In genomic region chr11:12797996-12798395, GRCh38 we compare ENCODE assay signal across 16 cellular contexts.
DNase-seq lines count a peak whose midpoint lies in the region; ATAC-seq, FAIRE-seq and TF ChIP-seq lines count a peak whose summit lies in the region.
"Had no signal": no experiment of that assay in that cellular context is flagged by ENCODE, and none has a peak within 500 bp of the region (broad histone marks: within the 10 kb centered on the region; RNA-seq: fewer than 3 reads in every experiment).

No MANE protein-coding gene starts in this region.

- H3K4me1 Mint-ChIP-seq in astrocyte (ENCODE audit: low read depth, unreplicated experiment) = peaks cover 67% of the 10 kb centered on the region

- no peak overlapping the region for H3K4me3 Mint-ChIP-seq in astrocyte (ENCODE audit: unreplicated experiment)

- DNase-seq in A549 (ENCODE audit: low read depth in 1 of 2, low spot score in 1 of 2) (no peak), HT1080 (ENCODE audit: low read depth) (peak; percentile 32), astrocyte (ENCODE audit: low read depth) (no peak), anterior cingulate cortex (lab: John Stamatoyannopoulos, UW) (no peak), EL (no peak), SJCRH30 (no peak), NCI-H1694 treated with DMSO at 0.1 percent for 48 hours (lab: John Stamatoyannopoulos, UW) (no peak)
- DNase-seq: 8988T, KBM-7, NCI-H187, NCI-H2171, NCI-H774, SIG-M5 had no signal

- H3K27me3 Mint-ChIP-seq in astrocyte (ENCODE audit: low read depth, unreplicated experiment) = no peaks in the 10 kb centered on the region

- H3K4me2 ChIP-seq in A549 = peak overlapping the region; percentile 72; the same call in 2 of the 3 replicates
- peak overlapping the region; percentile 70 for H3K4me2 ChIP-seq in astrocyte (ENCODE audit: low read length)
- H3K4me2 ChIP-seq in parathyroid adenoma (ENCODE audit: low read length) = no peak overlapping the region
- H3K4me2 ChIP-seq: BLaER1 treated with 17β-estradiol and CSF1 and Interleukin-3, amounts not matched to agents 10 nM and 100 nM had no signal

- TF ChIP-seq RAD21 in A549 (conservative IDR thresholded peaks at IDR 0.05 in 1 of 2, IDR thresholded peaks at IDR 0.05 in 1 of 2) = no peak

- H3K9me3 ChIP-seq in A549 = no peaks in the 10 kb centered on the region
- no peaks in the 10 kb centered on the region for H3K9me3 ChIP-seq in astrocyte (ENCODE audit: insufficient read depth, low read depth, low read length)
- H3K9me3 ChIP-seq in parathyroid adenoma (ENCODE audit: control insufficient read depth, low read length) = no peaks in the 10 kb centered on the region
- no peaks in the 10 kb centered on the region for H3K9me3 ChIP-seq in SJCRH30 (replicated peaks)
- H3K9me3 ChIP-seq: BLaER1 treated with 17β-estradiol and CSF1 and Interleukin-3, amounts not matched to agents 10 nM and 100 nM; HAP-1 had no signal

- peak overlapping the region in 1 of 2 experiments; percentile 89; a peak in 4 of 6 replicates for H3K27ac ChIP-seq in A549
- no peak overlapping the region for H3K27ac ChIP-seq in astrocyte (ENCODE audit: low read depth, low read length)
- peak overlapping the region; percentile 99 for H3K27ac ChIP-seq in parathyroid adenoma
- H3K27ac ChIP-seq in SJCRH30 = no peak overlapping the region
- H3K27ac ChIP-seq: BLaER1 treated with 17β-estradiol and CSF1 and Interleukin-3, amounts not matched to agents 10 nM and 100 nM had no signal

- H3K36me3 Mint-ChIP-seq in astrocyte (ENCODE audit: low read depth, unreplicated experiment) = peaks cover 3% of the 10 kb centered on the region

- no peak for FAIRE-seq in A549 (lab: Jason Lieb, UNC)
- no peak for FAIRE-seq in astrocyte (lab: Jason Lieb, UNC)

- no peak overlapping the region for H2AFZ ChIP-seq in astrocyte (ENCODE audit: low read depth, low read length)
- H2AFZ ChIP-seq in parathyroid adenoma = no peak overlapping the region

- H3K4me1 ChIP-seq in A549 (peaks cover 59% of the 10 kb centered on the region), astrocyte (ENCODE audit: insufficient read depth, low read length) (peaks cover 67% of the 10 kb centered on the region), parathyroid adenoma (peaks cover 37% of the 10 kb centered on the region), SJCRH30 (peaks cover 11% of the 10 kb centered on the region)
- H3K4me1 ChIP-seq: BLaER1 treated with 17β-estradiol and CSF1 and Interleukin-3, amounts not matched to agents 10 nM and 100 nM had no signal

- H3K79me2 ChIP-seq in astrocyte (ENCODE audit: insufficient read depth, low read length) = peaks cover 70% of the 10 kb centered on the region
- H3K79me2 ChIP-seq in parathyroid adenoma = peaks cover 9% of the 10 kb centered on the region

- no peak for ATAC-seq in A549

- WGBS in A549 (ENCODE audit: missing lambda C conversion rate) = 65% methylated on average over 3 of the region's 3 CpGs

- peaks cover 27% of the 10 kb centered on the region for H4K20me1 ChIP-seq in astrocyte (ENCODE audit: insufficient read depth, low read length)
- H4K20me1 ChIP-seq: BLaER1 treated with 17β-estradiol and CSF1 and Interleukin-3, amounts not matched to agents 10 nM and 100 nM had no signal

- H3K9me3 Mint-ChIP-seq in astrocyte (ENCODE audit: unreplicated experiment) = no peaks in the 10 kb centered on the region

- TF ChIP-seq EP300 in A549 (IDR thresholded peaks at IDR 0.05) = no peak

- H3K4me3 ChIP-seq in A549 (no peak overlapping the region), astrocyte (ENCODE audit: insufficient read depth, low read depth, low read length) (no peak overlapping the region), parathyroid adenoma (ENCODE audit: low read depth, low read length) (no peak overlapping the region), SJCRH30 (no peak overlapping the region)
- H3K4me3 ChIP-seq: BLaER1 treated with 17β-estradiol and CSF1 and Interleukin-3, amounts not matched to agents 10 nM and 100 nM; HAP-1 had no signal

- peaks cover 10% of the 10 kb centered on the region for H3K36me3 ChIP-seq in astrocyte (ENCODE audit: insufficient read depth, low read length)
- H3K36me3 ChIP-seq in parathyroid adenoma (ENCODE audit: control insufficient read depth, insufficient read depth, low read length) = no peaks in the 10 kb centered on the region
- peaks cover 16% of the 10 kb centered on the region; the same call in 1 of the 2 replicates for H3K36me3 ChIP-seq in SJCRH30
- H3K36me3 ChIP-seq: BLaER1 treated with 17β-estradiol and CSF1 and Interleukin-3, amounts not matched to agents 10 nM and 100 nM had no signal

- POLR2A ChIA-PET in A549 (lab: Yijun Ruan, JAX) = no interaction called here

- H3K9ac ChIP-seq in astrocyte (ENCODE audit: low read length) = no peak overlapping the region
- no peak overlapping the region for H3K9ac ChIP-seq in parathyroid adenoma
- H3K9ac ChIP-seq: BLaER1 treated with 17β-estradiol and CSF1 and Interleukin-3, amounts not matched to agents 10 nM and 100 nM had no signal

- no peak overlapping the region for H3K27ac Mint-ChIP-seq in astrocyte (ENCODE audit: unreplicated experiment)

- H3K27me3 ChIP-seq in astrocyte (ENCODE audit: insufficient read depth, low read length) (no peaks in the 10 kb centered on the region), parathyroid adenoma (ENCODE audit: control insufficient read depth, insufficient read depth, low read length) (no peaks in the 10 kb centered on the region), SJCRH30 (no peaks in the 10 kb centered on the region)
- H3K27me3 ChIP-seq: BLaER1 treated with 17β-estradiol and CSF1 and Interleukin-3, amounts not matched to agents 10 nM and 100 nM had no signal

- CTCF ChIA-PET in A549 (lab: Yijun Ruan, JAX) = interaction anchor here (1.5 kb wide), 1 partner anchor 14 kb away, joined by 3 read pairs; no protein-coding TSS in a partner anchor

- no peak for TF ChIP-seq POLR2A in A549 (IDR thresholded peaks at IDR 0.05; ENCODE audit: low read length)

- no peak for TF ChIP-seq CTCF in A549 (IDR thresholded peaks at IDR 0.05)
- TF ChIP-seq CTCF in astrocyte (IDR thresholded peaks at IDR 0.05; ENCODE audit: insufficient read depth, low read depth, low read length) = no peak
- TF ChIP-seq CTCF in parathyroid adenoma (IDR thresholded peaks at IDR 0.05) = no peak

TF ChIP-seq in A549, 52 proteins besides CTCF, POLR2A, EP300 and RAD21:
- TF ChIP-seq E2F6 (IDR thresholded peaks at IDR 0.05; ENCODE audit: borderline replicate concordance, low read depth) (no peak), RARB (CRISPR knock-in tag; IDR thresholded peaks at IDR 0.05) (no peak), HOXB5 (CRISPR knock-in tag; IDR thresholded peaks at IDR 0.05) (no peak), EHMT2 (IDR thresholded peaks at IDR 0.05; ENCODE audit: low read depth) (no peak), TP53 (CRISPR knock-in tag; IDR thresholded peaks at IDR 0.05) (no peak), MAFK (IDR thresholded peaks at IDR 0.05; ENCODE audit: partially characterized antibody) (no peak), CBX8 (IDR thresholded peaks at IDR 0.05) (no peak), ELK1 (IDR thresholded peaks at IDR 0.05; ENCODE audit: low read depth, low read length) (no peak), PHF8 (IDR thresholded peaks at IDR 0.05; ENCODE audit: borderline replicate concordance, low read depth) (no peak), ZC3H11A (IDR thresholded peaks at IDR 0.05) (no peak), POLR2AphosphoS2 (conservative IDR thresholded peaks at IDR 0.05; ENCODE audit: low read length) (no peak), ZFP36 (IDR thresholded peaks at IDR 0.05; ENCODE audit: borderline replicate concordance, partially characterized antibody) (no peak), ATOH8 (CRISPR knock-in tag; IDR thresholded peaks at IDR 0.05; ENCODE audit: low read depth) (no peak), NR3C1 (IDR thresholded peaks at IDR 0.05) (no peak), HDAC2 (IDR thresholded peaks at IDR 0.05) (no peak), RCOR1 (IDR thresholded peaks at IDR 0.05; ENCODE audit: low read depth, low read length) (no peak)
